In genomic region chr12:132222096-132222807, GRCh38 we compare ENCODE assay signal across 8 cellular contexts.
A peak's percentile ranks its signal among the peaks of the same experiment; 100 is the strongest.
DNase-seq lines count a peak whose midpoint lies in the region; ATAC-seq and TF ChIP-seq lines count a peak whose summit lies in the region.

No MANE protein-coding gene starts in this region.

- no peak for TF ChIP-seq POLR2A in suprapubic skin (IDR thresholded peaks at IDR 0.05)

- DNase-seq in DMS114 treated with DMSO at 0.1 percent for 48 hours (lab: John Stamatoyannopoulos, UW; ENCODE audit: unreplicated experiment) (peak; percentile 66), M059J (ENCODE audit: low read depth) (peak; percentile 59), UCSD-AML1 (lab: John Stamatoyannopoulos, UW; ENCODE audit: unreplicated experiment) (peak; percentile 34), epithelial cell of proximal tubule (ENCODE audit: low read depth) (peak; percentile 51), suprapubic skin (ENCODE audit: low spot score in 2 of 2) (no peak)

- peaks cover 5% of the 10 kb centered on the region for H3K36me3 Mint-ChIP-seq in stimulated activated memory B cell treated with anti-CD40 and anti-IgM and Interleukin-4, amounts not matched to agents 10 μg/mL and 1 μg/mL and 100 μg/mL, for 72 hours

- H3K9me3 Mint-ChIP-seq in stimulated activated memory B cell treated with anti-CD40 and anti-IgM and Interleukin-4, amounts not matched to agents 10 μg/mL and 1 μg/mL and 100 μg/mL, for 72 hours = peaks cover 8% of the 10 kb centered on the region

- H3K9me3 ChIP-seq in suprapubic skin = no peaks in the 10 kb centered on the region

- H3K27ac Mint-ChIP-seq in stimulated activated memory B cell treated with anti-CD40 and anti-IgM and Interleukin-4, amounts not matched to agents 10 μg/mL and 1 μg/mL and 100 μg/mL, for 72 hours = peak overlapping the region; percentile 53

- no peak for TF ChIP-seq EP300 in suprapubic skin (IDR thresholded peaks at IDR 0.05)

- H3K4me3 ChIP-seq in epithelial cell of proximal tubule (ENCODE audit: low read depth, low read length) = no peak overlapping the region
- no peak overlapping the region for H3K4me3 ChIP-seq in suprapubic skin

- no peak for TF ChIP-seq CTCF in epithelial cell of proximal tubule (conservative IDR thresholded peaks at IDR 0.05; ENCODE audit: low read depth, low read length)
- TF ChIP-seq CTCF in suprapubic skin (IDR thresholded peaks at IDR 0.05) = no peak

- H3K4me1 ChIP-seq in suprapubic skin = peaks cover 10% of the 10 kb centered on the region

- peaks cover 10% of the 10 kb centered on the region for H3K4me1 Mint-ChIP-seq in stimulated activated memory B cell treated with anti-CD40 and anti-IgM and Interleukin-4, amounts not matched to agents 10 μg/mL and 1 μg/mL and 100 μg/mL, for 72 hours

- ATAC-seq in stimulated activated memory B cell treated with anti-CD40 and anti-IgM and Interleukin-4, amounts not matched to agents 10 μg/mL and 1 μg/mL and 100 μg/mL, for 72 hours = peak; percentile 55
- ATAC-seq in GM18909 (IDR thresholded peaks at IDR 0.05; ENCODE audit: poor library complexity, unreplicated experiment) (no peak), HG03135 (IDR thresholded peaks at IDR 0.05; ENCODE audit: unreplicated experiment) (no peak)

- peak overlapping the region; percentile 32 for H3K4me3 Mint-ChIP-seq in stimulated activated memory B cell treated with anti-CD40 and anti-IgM and Interleukin-4, amounts not matched to agents 10 μg/mL and 1 μg/mL and 100 μg/mL, for 72 hours

- WGBS in suprapubic skin = 20% methylated on average over 24 of the region's 24 CpGs

- H3K27me3 ChIP-seq in suprapubic skin = peaks cover 62% of the 10 kb centered on the region

- H3K27me3 Mint-ChIP-seq in stimulated activated memory B cell treated with anti-CD40 and anti-IgM and Interleukin-4, amounts not matched to agents 10 μg/mL and 1 μg/mL and 100 μg/mL, for 72 hours = peaks cover 22% of the 10 kb centered on the region

- no peaks in the 10 kb centered on the region for H3K36me3 ChIP-seq in suprapubic skin

- H3K27ac ChIP-seq in suprapubic skin = no peak overlapping the region

Comparison
In these comparisons a context has a peak if more than half of its experiments do, and no peak if none do; other contexts are left out.
1. DNase-seq: peak in DMS114 treated with DMSO at 0.1 percent for 48 hours (single experiment), M059J (single experiment), UCSD-AML1 (single experiment) and epithelial cell of proximal tubule (single experiment); none in suprapubic skin (0 of 2).